ENCODE assay signal across 8 cellular contexts in genomic region chr3:9951126-9951525, GRCh38. TPM values are rescaled to one million over a fixed set of nuclear protein-coding genes. Genes with fewer than 3 reads are reported as not detected.
A peak's percentile ranks its signal among the peaks of the same experiment; 100 is the strongest.
DNase-seq lines count a peak whose midpoint lies in the region; TF ChIP-seq lines count a peak whose summit lies in the region.

No MANE protein-coding gene starts in this region.

- H3K27ac Mint-ChIP-seq in CD8-positive, alpha-beta memory T cell: peak overlapping the region in 6 of 8 donors; percentile 20 to 92 (median 63)

- no peaks in the 10 kb centered on the region for H3K27me3 Mint-ChIP-seq in CD8-positive, alpha-beta memory T cell

- peak overlapping the region; percentile 81 to 94 (median 86) for H3K4me3 Mint-ChIP-seq in CD8-positive, alpha-beta memory T cell

- no peaks in the 10 kb centered on the region for H3K27me3 ChIP-seq in CD8-positive, alpha-beta memory T cell (ENCODE audit: insufficient read depth, low read length, poor library complexity, severe bottlenecking)
- no peaks in the 10 kb centered on the region for H3K27me3 ChIP-seq in NT2/D1 (ENCODE audit: insufficient read depth, insufficient read length)
- H3K27me3 ChIP-seq in hepatocyte: no peaks in the 10 kb centered on the region

- H3K79me2 ChIP-seq in hepatocyte: no peaks in the 10 kb centered on the region

- H3K9me2 ChIP-seq in hepatocyte (replicated peaks; ENCODE audit: insufficient read depth): no peaks in the 10 kb centered on the region

- H3K36me3 ChIP-seq in CD8-positive, alpha-beta memory T cell (ENCODE audit: insufficient read depth, low read length): no peaks in the 10 kb centered on the region
- H3K36me3 ChIP-seq in NT2/D1 (ENCODE audit: insufficient read depth, insufficient read length, low read length) (peaks cover 6% of the 10 kb centered on the region), hepatocyte (replicated peaks; ENCODE audit: insufficient read depth, low read depth) (no peaks in the 10 kb centered on the region)

- H4K20me1 ChIP-seq in hepatocyte (ENCODE audit: insufficient read depth, poor library complexity, severe bottlenecking): no peaks in the 10 kb centered on the region

- H3K4me1 ChIP-seq in CD8-positive, alpha-beta memory T cell (ENCODE audit: insufficient read depth, low read length): peaks cover 11% of the 10 kb centered on the region
- H3K4me1 ChIP-seq in NT2/D1 (ENCODE audit: insufficient read depth, insufficient read length) (peaks cover 22% of the 10 kb centered on the region), hepatocyte (ENCODE audit: insufficient read depth) (peaks cover 7% of the 10 kb centered on the region)

- TF ChIP-seq CTCF in GM20000 (IDR thresholded peaks at IDR 0.05; ENCODE audit: extremely low read depth, missing control alignments) (no peak), hepatocyte (IDR thresholded peaks at IDR 0.05; ENCODE audit: poor library complexity) (no peak), coronary artery (IDR thresholded peaks at IDR 0.05) (no peak)

- peaks cover 0 to 3% (median 0%) of the 10 kb centered on the region in 3 donors for H3K36me3 Mint-ChIP-seq in CD8-positive, alpha-beta memory T cell

- H3K4me2 ChIP-seq in hepatocyte: peak overlapping the region; percentile 96

- peak overlapping the region; percentile 28 for H3K9ac ChIP-seq in NT2/D1 (ENCODE audit: insufficient read length, low read depth)

- H3K4me3 ChIP-seq in CD8-positive, alpha-beta memory T cell (ENCODE audit: low read length): peak overlapping the region; percentile 69
- peak overlapping the region; percentile 78 for H3K4me3 ChIP-seq in NT2/D1 (ENCODE audit: insufficient read length, low read depth)
- H3K4me3 ChIP-seq in hepatocyte: no peak overlapping the region
- no peak overlapping the region for H3K4me3 ChIP-seq in coronary artery

- CTCF ChIA-PET in CD8-positive, alpha-beta memory T cell (lab: Charles Lee): interaction anchor here (4.0 kb wide), 1 partner anchor 18 kb away, joined by 32 read pairs; the partner anchor contains the start of gene CRELD1

- POLR2A ChIA-PET in CD8-positive, alpha-beta memory T cell (lab: Charles Lee): interaction anchor here (2.9 kb wide), 1 partner anchor 18 kb away, joined by 22 read pairs; the partner anchor contains the start of gene CRELD1

- H2AFZ ChIP-seq in hepatocyte: no peak overlapping the region

- DNase-seq in CD8-positive, alpha-beta memory T cell: no peak
- DNase-seq in GM20000 (ENCODE audit: low spot score) (peak; percentile 82), NT2/D1 (ENCODE audit: low read depth, low spot score) (no peak), hepatocyte (ENCODE audit: low spot score) (no peak), NCI-H2196 (lab: John Stamatoyannopoulos, UW; ENCODE audit: unreplicated experiment) (no peak), NCI-H2196 treated with DMSO at 0.1 percent for 48 hours (lab: John Stamatoyannopoulos, UW; ENCODE audit: unreplicated experiment) (no peak), DMS153 (lab: John Stamatoyannopoulos, UW) (no peak), coronary artery (ENCODE audit: low spot score) (no peak)

- 62% methylated on average over 7 of the region's 7 CpGs for WGBS in hepatocyte (ENCODE audit: low lambda C conversion rate, missing lambda C conversion rate)

- H3K4me1 Mint-ChIP-seq in CD8-positive, alpha-beta memory T cell: peaks cover 9 to 21% (median 11%) of the 10 kb centered on the region in 3 donors

- no peak overlapping the region for H3K27ac ChIP-seq in CD8-positive, alpha-beta memory T cell (ENCODE audit: low read depth, low read length)
- no peak overlapping the region for H3K27ac ChIP-seq in hepatocyte
- H3K27ac ChIP-seq in coronary artery: no peak overlapping the region

- no peaks in the 10 kb centered on the region for H3K9me3 ChIP-seq in CD8-positive, alpha-beta memory T cell (ENCODE audit: low read length)
- H3K9me3 ChIP-seq in NT2/D1 (ENCODE audit: insufficient read depth, low read length) (no peaks in the 10 kb centered on the region), hepatocyte (ENCODE audit: low read depth) (no peaks in the 10 kb centered on the region)

- H3K9me3 Mint-ChIP-seq in CD8-positive, alpha-beta memory T cell: no peaks in the 10 kb centered on the region

RNA-seq across cellular contexts. Expression of gene PRRT3, which starts 1.1 kb away (rescaled TPM):
- 10 to 100 TPM; 12.1 to 12.3 TPM for total RNA-seq in CD8-positive, alpha-beta memory T cell
- polyA plus RNA-seq in CD8-positive, alpha-beta memory T cell: 5.4 TPM
- total RNA-seq in hepatocyte: 1.1 and 2.5 TPM in 2 replicates
- 2.0 and 4.0 TPM in 2 replicates for polyA plus RNA-seq in hepatocyte

RNA-seq across cellular contexts. Expression of gene CRELD1, which starts 17.5 kb away (rescaled TPM):
- 10 to 100 TPM; 14.0 to 16.0 TPM for total RNA-seq in CD8-positive, alpha-beta memory T cell
- 24.5 TPM for polyA plus RNA-seq in CD8-positive, alpha-beta memory T cell
- total RNA-seq in hepatocyte: 40.5 and 43.9 TPM in 2 replicates
- polyA plus RNA-seq in hepatocyte: 82.9 and 83.6 TPM in 2 replicates

RNA-seq across cellular contexts. Expression of gene IL17RC, which starts 34.2 kb away (rescaled TPM):
- total RNA-seq in CD8-positive, alpha-beta memory T cell: under 1 TPM; 0.20 to 0.31 TPM
- 11.0 TPM for polyA plus RNA-seq in CD8-positive, alpha-beta memory T cell
- total RNA-seq in hepatocyte: 27.3 and 39.4 TPM in 2 replicates
- polyA plus RNA-seq in hepatocyte: 47.8 and 48.5 TPM in 2 replicates

RNA-seq across cellular contexts. Expression of gene EMC3, which starts 35.5 kb away (rescaled TPM):
- 10 to 100 TPM; 56.3 to 56.8 TPM for total RNA-seq in CD8-positive, alpha-beta memory T cell
- polyA plus RNA-seq in CD8-positive, alpha-beta memory T cell: 90.9 TPM
- 116 and 133 TPM in 2 replicates for total RNA-seq in hepatocyte
- polyA plus RNA-seq in hepatocyte: 147 and 151 TPM in 2 replicates

RNA-seq across cellular contexts. Expression of gene IL17RE, which starts 48.5 kb away (rescaled TPM):
- total RNA-seq in CD8-positive, alpha-beta memory T cell: 1 to 10 TPM in 1 of 2 experiments, under 1 TPM in 1; 0.47 to 1.2 TPM
- polyA plus RNA-seq in CD8-positive, alpha-beta memory T cell: 1.2 TPM
- 9.1 and 10.2 TPM in 2 replicates for total RNA-seq in hepatocyte
- polyA plus RNA-seq in hepatocyte: 6.3 and 6.8 TPM in 2 replicates

Comparison
In these comparisons a context has a peak if more than half of its experiments do, and no peak if none do; other contexts are left out.
1. H3K4me3 ChIP-seq: peak in CD8-positive, alpha-beta memory T cell (single experiment) and NT2/D1 (single experiment); none in hepatocyte (single experiment) and coronary artery (single experiment).
2. RNA of gene IL17RC, which starts 34.2 kb away (total RNA-seq): 27.3 to 39.4 TPM in hepatocyte; 0.20 to 0.31 TPM in CD8-positive, alpha-beta memory T cell; every median in the first group is over 10 times any median in the second.